In the genomic region with DNA sequence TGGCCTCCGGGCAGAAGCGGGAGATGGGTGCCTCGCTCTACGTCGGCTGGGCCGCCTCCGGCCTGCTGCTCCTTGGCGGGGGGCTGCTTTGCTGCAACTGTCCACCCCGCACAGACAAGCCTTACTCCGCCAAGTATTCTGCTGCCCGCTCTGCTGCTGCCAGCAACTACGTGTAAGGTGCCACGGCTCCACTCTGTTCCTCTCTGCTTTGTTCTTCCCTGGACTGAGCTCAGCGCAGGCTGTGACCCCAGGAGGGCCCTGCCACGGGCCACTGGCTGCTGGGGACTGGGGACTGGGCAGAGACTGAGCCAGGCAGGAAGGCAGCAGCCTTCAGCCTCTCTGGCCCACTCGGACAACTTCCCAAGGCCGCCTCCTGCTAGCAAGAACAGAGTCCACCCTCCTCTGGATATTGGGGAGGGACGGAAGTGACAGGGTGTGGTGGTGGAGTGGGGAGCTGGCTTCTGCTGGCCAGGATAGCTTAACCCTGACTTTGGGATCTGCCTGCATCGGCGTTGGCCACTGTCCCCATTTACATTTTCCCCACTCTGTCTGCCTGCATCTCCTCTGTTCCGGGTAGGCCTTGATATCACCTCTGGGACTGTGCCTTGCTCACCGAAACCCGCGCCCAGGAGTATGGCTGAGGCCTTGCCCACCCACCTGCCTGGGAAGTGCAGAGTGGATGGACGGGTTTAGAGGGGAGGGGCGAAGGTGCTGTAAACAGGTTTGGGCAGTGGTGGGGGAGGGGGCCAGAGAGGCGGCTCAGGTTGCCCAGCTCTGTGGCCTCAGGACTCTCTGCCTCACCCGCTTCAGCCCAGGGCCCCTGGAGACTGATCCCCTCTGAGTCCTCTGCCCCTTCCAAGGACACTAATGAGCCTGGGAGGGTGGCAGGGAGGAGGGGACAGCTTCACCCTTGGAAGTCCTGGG, we compare ENCODE assay signal across 1 cellular context.
TF ChIP-seq lines count a peak whose summit lies in the region.

No MANE protein-coding gene starts in this region.

TF ChIP-seq in HepG2, 621 proteins besides CTCF, POLR2A, EP300 and RAD21 (continued from another document):
- TF ChIP-seq GLMP (CRISPR knock-in tag; IDR thresholded peaks at IDR 0.05; ENCODE audit: borderline replicate concordance) (no peak), SMC3 (IDR thresholded peaks at IDR 0.05; ENCODE audit: low read length) (no peak), JARID2 (CRISPR knock-in tag; IDR thresholded peaks at IDR 0.05; ENCODE audit: insufficient replicate concordance) (no peak), BATF2 (CRISPR knock-in tag; IDR thresholded peaks at IDR 0.05) (no peak), RARA (CRISPR knock-in tag; IDR thresholded peaks at IDR 0.05) (0 out of 2 replicates have a peak, but pooled peaks have one; percentile 1), KLF16 (CRISPR knock-in tag; IDR thresholded peaks at IDR 0.05) (no peak), ZNF607 (CRISPR knock-in tag; IDR thresholded peaks at IDR 0.05; ENCODE audit: borderline replicate concordance) (no peak), ZNF773 (CRISPR knock-in tag; IDR thresholded peaks at IDR 0.05; ENCODE audit: borderline replicate concordance) (no peak), ZNF383 (CRISPR knock-in tag; IDR thresholded peaks at IDR 0.05; ENCODE audit: borderline replicate concordance) (0 out of 2 replicates have a peak, but pooled peaks have one; percentile 29), MEF2D (CRISPR knock-in tag; IDR thresholded peaks at IDR 0.05) (no peak), TOPORS (CRISPR knock-in tag; IDR thresholded peaks at IDR 0.05) (no peak), TFDP1 (CRISPR knock-in tag; IDR thresholded peaks at IDR 0.05; ENCODE audit: borderline replicate concordance) (peak; percentile 23; the same call in 1 of the 2 replicates), ZNF746 (CRISPR knock-in tag; IDR thresholded peaks at IDR 0.05) (peak; percentile 71; the same call in 1 of the 2 replicates), ATAD3A (CRISPR knock-in tag; IDR thresholded peaks at IDR 0.05) (no peak), ZNF891 (CRISPR knock-in tag; IDR thresholded peaks at IDR 0.05) (no peak), XRCC5 (optimal IDR thresholded peaks at IDR 0.05; ENCODE audit: low read length) (no peak), NR2F1 (CRISPR knock-in tag; IDR thresholded peaks at IDR 0.05) (no peak), CREM (IDR thresholded peaks at IDR 0.05) (no peak), CREM (CRISPR knock-in tag; IDR thresholded peaks at IDR 0.05) (no peak), EEA1 (CRISPR knock-in tag; IDR thresholded peaks at IDR 0.05; ENCODE audit: borderline replicate concordance) (no peak), SP4 (CRISPR knock-in tag; IDR thresholded peaks at IDR 0.05) (peak; percentile 44; the same call in 1 of the 2 replicates), NR2C2 (CRISPR knock-in tag; IDR thresholded peaks at IDR 0.05; ENCODE audit: borderline replicate concordance) (no peak), ZNF543 (CRISPR knock-in tag; IDR thresholded peaks at IDR 0.05) (peak; percentile 17; the same call in 1 of the 2 replicates), HOXA3 (CRISPR knock-in tag; IDR thresholded peaks at IDR 0.05) (peak; percentile 56), ZNF225 (CRISPR knock-in tag; IDR thresholded peaks at IDR 0.05) (no peak), ZNF609 (CRISPR knock-in tag; IDR thresholded peaks at IDR 0.05; ENCODE audit: borderline replicate concordance) (no peak), NR2F2 (IDR thresholded peaks at IDR 0.05; ENCODE audit: borderline replicate concordance, low read depth) (no peak), GPN1 (CRISPR knock-in tag; IDR thresholded peaks at IDR 0.05; ENCODE audit: borderline replicate concordance) (no peak), GLI4 (CRISPR knock-in tag; IDR thresholded peaks at IDR 0.05; ENCODE audit: borderline replicate concordance) (no peak), KLF15 (CRISPR knock-in tag; IDR thresholded peaks at IDR 0.05; ENCODE audit: borderline replicate concordance) (no peak), ZNF446 (CRISPR knock-in tag; IDR thresholded peaks at IDR 0.05) (no peak), HOXD1 (CRISPR knock-in tag; IDR thresholded peaks at IDR 0.05) (no peak), TMF1 (CRISPR knock-in tag; IDR thresholded peaks at IDR 0.05; ENCODE audit: low read depth) (no peak), ZNF180 (CRISPR knock-in tag; IDR thresholded peaks at IDR 0.05; ENCODE audit: borderline replicate concordance, low read depth) (no peak), DNMT3B (CRISPR knock-in tag; conservative IDR thresholded peaks at IDR 0.05) (0 out of 2 replicates have a peak, but pooled peaks have one; percentile 71), ZZZ3 (CRISPR knock-in tag; IDR thresholded peaks at IDR 0.05; ENCODE audit: borderline replicate concordance) (no peak), MXD4 (CRISPR knock-in tag; IDR thresholded peaks at IDR 0.05) (no peak), SMAD3 (CRISPR knock-in tag; IDR thresholded peaks at IDR 0.05) (no peak), PCBP1 (IDR thresholded peaks at IDR 0.05; ENCODE audit: borderline replicate concordance, low read depth, low read length) (no peak)
- TF ChIP-seq, protein P1, sequence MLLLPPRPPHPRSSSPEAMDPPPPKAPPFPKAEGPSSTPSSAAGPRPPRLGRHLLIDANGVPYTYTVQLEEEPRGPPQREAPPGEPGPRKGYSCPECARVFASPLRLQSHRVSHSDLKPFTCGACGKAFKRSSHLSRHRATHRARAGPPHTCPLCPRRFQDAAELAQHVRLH (CRISPR knock-in tag; IDR thresholded peaks at IDR 0.05; ENCODE audit: borderline replicate concordance, low read depth): no peak
- TF ChIP-seq, protein P2, sequence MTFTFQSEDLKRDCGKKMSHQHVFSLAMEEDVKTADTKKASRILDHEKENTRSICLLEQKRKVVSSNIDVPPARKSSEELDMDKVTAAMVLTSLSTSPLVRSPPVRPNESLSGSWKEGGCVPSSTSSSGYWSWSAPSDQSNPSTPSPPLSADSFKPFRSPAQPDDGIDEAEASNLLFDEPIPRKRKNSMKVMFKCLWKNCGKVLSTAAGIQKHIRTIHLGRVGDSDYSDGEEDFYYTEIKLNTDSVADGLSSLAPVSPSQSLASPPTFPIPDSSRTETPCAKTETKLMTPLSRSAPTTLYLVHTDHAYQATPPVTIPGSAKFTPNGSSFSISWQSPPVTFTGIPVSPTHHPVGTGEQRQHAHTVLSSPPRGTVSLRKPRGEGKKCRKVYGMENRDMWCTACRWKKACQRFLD (CRISPR knock-in tag; IDR thresholded peaks at IDR 0.05; ENCODE audit: borderline replicate concordance): no peak
- TF ChIP-seq, protein P3, sequence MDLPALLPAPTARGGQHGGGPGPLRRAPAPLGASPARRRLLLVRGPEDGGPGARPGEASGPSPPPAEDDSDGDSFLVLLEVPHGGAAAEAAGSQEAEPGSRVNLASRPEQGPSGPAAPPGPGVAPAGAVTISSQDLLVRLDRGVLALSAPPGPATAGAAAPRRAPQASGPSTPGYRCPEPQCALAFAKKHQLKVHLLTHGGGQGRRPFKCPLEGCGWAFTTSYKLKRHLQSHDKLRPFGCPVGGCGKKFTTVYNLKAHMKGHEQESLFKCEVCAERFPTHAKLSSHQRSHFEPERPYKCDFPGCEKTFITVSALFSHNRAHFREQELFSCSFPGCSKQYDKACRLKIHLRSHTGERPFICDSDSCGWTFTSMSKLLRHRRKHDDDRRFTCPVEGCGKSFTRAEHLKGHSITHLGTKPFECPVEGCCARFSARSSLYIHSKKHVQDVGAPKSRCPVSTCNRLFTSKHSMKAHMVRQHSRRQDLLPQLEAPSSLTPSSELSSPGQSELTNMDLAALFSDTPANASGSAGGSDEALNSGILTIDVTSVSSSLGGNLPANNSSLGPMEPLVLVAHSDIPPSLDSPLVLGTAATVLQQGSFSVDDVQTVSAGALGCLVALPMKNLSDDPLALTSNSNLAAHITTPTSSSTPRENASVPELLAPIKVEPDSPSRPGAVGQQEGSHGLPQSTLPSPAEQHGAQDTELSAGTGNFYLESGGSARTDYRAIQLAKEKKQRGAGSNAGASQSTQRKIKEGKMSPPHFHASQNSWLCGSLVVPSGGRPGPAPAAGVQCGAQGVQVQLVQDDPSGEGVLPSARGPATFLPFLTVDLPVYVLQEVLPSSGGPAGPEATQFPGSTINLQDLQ (CRISPR knock-in tag; IDR thresholded peaks at IDR 0.05): peak; percentile 29
